Comparison of ENCODE assay signal across 30 cellular contexts in genomic region chr20:20941468-20941889, GRCh38.
"Had no signal": no experiment of that assay in that cellular context is flagged by ENCODE, and none has a peak within 500 bp of the region (broad histone marks: within the 10 kb centered on the region; RNA-seq: fewer than 3 reads in every experiment).

No MANE protein-coding gene starts in this region.

- H3K27ac Mint-ChIP-seq: naive B cell; naive thymus-derived CD8-positive, alpha-beta T cell; natural killer cell treated with Interleukin-12 subunit alpha and Interleukin-12 subunit beta and Interleukin-15 and Interleukin-18, amount 100 ng/mL, for 72 hours; nephron progenitor cell; stimulated activated memory B cell treated with anti-CD40 and anti-IgM and Interleukin-4, amounts not matched to agents 10 μg/mL and 1 μg/mL and 100 μg/mL, for 72 hours had no signal

- H3K4me3 Mint-ChIP-seq: naive B cell; naive thymus-derived CD8-positive, alpha-beta T cell; natural killer cell treated with Interleukin-12 subunit alpha and Interleukin-12 subunit beta and Interleukin-15 and Interleukin-18, amount 100 ng/mL, for 72 hours; nephron progenitor cell; neural crest cell; stimulated activated memory B cell treated with anti-CD40 and anti-IgM and Interleukin-4, amounts not matched to agents 10 μg/mL and 1 μg/mL and 100 μg/mL, for 72 hours had no signal

- H3K36me3 Mint-ChIP-seq: naive B cell; natural killer cell treated with Interleukin-12 subunit alpha and Interleukin-12 subunit beta and Interleukin-15 and Interleukin-18, amount 100 ng/mL, for 72 hours; stimulated activated memory B cell treated with anti-CD40 and anti-IgM and Interleukin-4, amounts not matched to agents 10 μg/mL and 1 μg/mL and 100 μg/mL, for 72 hours had no signal

- ATAC-seq: naive thymus-derived CD8-positive, alpha-beta T cell; natural killer cell treated with Interleukin-12 subunit alpha and Interleukin-12 subunit beta and Interleukin-15 and Interleukin-18, amount 100 ng/mL, for 72 hours; right cardiac atrium; sciatic nerve; stimulated activated memory B cell treated with anti-CD40 and anti-IgM and Interleukin-4, amounts not matched to agents 10 μg/mL and 1 μg/mL and 100 μg/mL, for 72 hours; stimulated activated naive CD8-positive, alpha-beta T cell treated with anti-CD3 and anti-CD28 coated beads, Interleukin-15, Interleukin-2, amounts not matched to agents 100 U/mL and 50 U/mL, for 24 hours had no signal

- H3K36me3 ChIP-seq: neutrophil, pancreas, prostate gland, spleen, stomach, thoracic aorta, thyroid gland, tibial nerve, upper lobe of left lung, uterus had no signal

- DNase-seq: naive B cell; naive thymus-derived CD8-positive, alpha-beta T cell; nephron progenitor cell; nucleus accumbens; pancreas; retina; right cardiac atrium; spleen; stimulated activated CD4-positive, alpha-beta T cell treated with anti-CD3 and anti-CD28 coated beads, Interleukin-12 subunit alpha, Interleukin-12 subunit beta, amount 100 ng/mL, for 4 hours; stimulated activated CD4-positive, alpha-beta T cell treated with anti-CD3 and anti-CD28 coated beads, Interleukin-1b, Interleukin-23, amount 100 ng/mL, for 48 hours; stimulated activated CD4-positive, alpha-beta T cell treated with anti-CD3 and anti-CD28 coated beads, Interleukin-4, amount 100 ng/mL, for 1 hour; stimulated activated CD4-positive, alpha-beta T cell treated with anti-CD3 and anti-CD28 coated beads, Interleukin-4, amount 100 ng/mL, for 4 hours; stimulated activated CD8-positive, alpha-beta memory T cell treated with anti-CD3 and anti-CD28 coated beads, Interleukin-4, amount 100 ng/mL, for 48 hours; stimulated activated naive CD4-positive, alpha-beta T cell; stimulated activated naive CD8-positive, alpha-beta T cell treated with anti-CD3 and anti-CD28 coated beads, Interleukin-15, Interleukin-2, amounts not matched to agents 100 U/mL and 50 U/mL, for 24 hours; stomach; thyroid gland; trophoblast cell; upper lobe of left lung; uterus had no signal

- H3K27me3 ChIP-seq: pancreas, thyroid gland, tibial nerve, upper lobe of left lung, uterus had no signal

- H3K4me3 ChIP-seq: pancreas, prostate gland, skin epidermis, smooth muscle cell, spleen, stomach, thoracic aorta, thyroid gland, tibial nerve, upper lobe of left lung, uterus had no signal

- H3K4me1 Mint-ChIP-seq: naive B cell; naive thymus-derived CD8-positive, alpha-beta T cell; neural crest cell; stimulated activated memory B cell treated with anti-CD40 and anti-IgM and Interleukin-4, amounts not matched to agents 10 μg/mL and 1 μg/mL and 100 μg/mL, for 72 hours had no signal

- H3K27ac ChIP-seq: neutrophil, pancreas, prostate gland, skin epidermis, spleen, stomach, thoracic aorta, thyroid gland, tibial nerve, upper lobe of left lung, uterus had no signal

- H3K4me1 ChIP-seq: prostate gland, spleen, stomach, thyroid gland, tibial nerve, upper lobe of left lung, uterus had no signal

- H3K9me3 ChIP-seq: neutrophil, pancreas, prostate gland, thoracic aorta, thyroid gland, uterus had no signal
